Comparison of ENCODE assay signal across 1 cellular context in the genomic region with DNA sequence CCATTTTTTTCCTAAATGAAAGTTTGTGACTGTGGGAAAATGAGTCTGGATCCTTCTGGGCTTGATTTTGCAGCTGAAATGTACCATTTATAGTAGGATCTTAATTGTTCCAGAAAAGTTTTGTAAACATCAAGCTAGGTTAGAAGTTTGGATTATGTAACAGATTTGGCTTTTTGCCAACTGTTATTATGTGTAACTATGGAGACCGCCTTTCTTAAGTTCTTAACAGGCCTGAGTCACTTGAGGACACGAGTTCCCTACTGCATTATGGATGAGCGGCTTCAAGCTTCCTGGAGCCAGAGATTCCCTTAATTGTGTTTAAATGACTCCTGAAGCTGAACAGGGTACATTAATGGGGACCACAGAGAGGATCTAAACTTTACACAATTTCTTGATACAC.
TF ChIP-seq lines count a peak whose summit lies in the region.

No MANE protein-coding gene starts in this region.

TF ChIP-seq in A549, 52 proteins besides CTCF, POLR2A, EP300 and RAD21 (continued from another document):
- TF ChIP-seq FOSL2 (IDR thresholded peaks at IDR 0.05) (no peak), FOSL2 (CRISPR knock-in tag; IDR thresholded peaks at IDR 0.05) (no peak), KDM5A (IDR thresholded peaks at IDR 0.05) (no peak), ZFP36 (IDR thresholded peaks at IDR 0.05; ENCODE audit: borderline replicate concordance, partially characterized antibody) (no peak), CBX8 (IDR thresholded peaks at IDR 0.05) (no peak), BHLHE40 (IDR thresholded peaks at IDR 0.05; ENCODE audit: low read depth, low read length) (no peak), EHMT2 (IDR thresholded peaks at IDR 0.05; ENCODE audit: low read depth) (no peak), CBX2 (IDR thresholded peaks at IDR 0.05; ENCODE audit: borderline replicate concordance, low read depth) (no peak)
TF ChIP-seq in A549: peak in this region for 0.
